24 cellular contexts compared by ENCODE assay signal in the genomic region with DNA sequence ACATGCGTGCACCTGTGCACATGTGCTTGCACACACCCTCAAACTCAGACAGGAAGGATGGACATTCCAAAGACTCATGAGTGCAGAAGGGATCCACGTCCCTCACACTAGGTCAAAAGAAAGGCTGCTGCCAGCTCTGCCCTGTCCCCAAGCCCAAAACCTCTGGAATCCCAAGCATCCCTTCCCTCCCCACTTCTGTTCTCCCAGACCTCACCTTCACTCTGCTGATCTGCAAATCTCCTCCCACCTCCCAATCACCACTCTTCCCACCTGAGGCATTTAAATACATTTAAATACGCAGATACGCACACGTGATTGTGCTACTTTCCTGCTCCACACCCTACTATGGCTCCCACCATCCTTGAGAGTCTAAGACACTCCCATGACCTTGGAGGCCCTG.
"Had no signal": no experiment of that assay in that cellular context is flagged by ENCODE, and none has a peak within 500 bp of the region (broad histone marks: within the 10 kb centered on the region; RNA-seq: fewer than 3 reads in every experiment).

No MANE protein-coding gene starts in this region.

- H3K4me3 Mint-ChIP-seq: activated CD8-positive, alpha-beta T cell treated with anti-CD3 and anti-CD28 coated beads, Interleukin-2, amount 10 ng/mL, durations not matched to agents 7 days and 5 days; activated naive CD4-positive, alpha-beta T cell treated with anti-CD3 and anti-CD28 coated beads, Interleukin-2, amount 50 U/mL, for 24 hours; activated T-helper 1 cell treated with anti-CD3 and anti-CD28 coated beads, Interleukin-12 subunit alpha, Interleukin-12 subunit beta, Interleukin-2, Interleukin-4 antibody, amounts not matched to agents 30 ng/mL and 10 ng/mL and 1 ng/mL, durations not matched to agents 14 hours and 24 hours and 36 hours; natural killer cell; stimulated activated naive B cell treated with anti-CD40 and anti-IgM and Interleukin-4, amounts not matched to agents 10 μg/mL and 1 μg/mL and 100 μg/mL, for 72 hours; type B pancreatic cell had no signal

- H3K4me1 ChIP-seq: gastrocnemius medialis, left lung, right lobe of liver, testis had no signal

- H3K4me3 ChIP-seq: gastrocnemius medialis, heart left ventricle, left lung, lung, ovary, right lobe of liver, skin epidermis, testis had no signal

- H3K27me3 Mint-ChIP-seq: activated naive CD4-positive, alpha-beta T cell treated with anti-CD3 and anti-CD28 coated beads, Interleukin-2, amount 50 U/mL, for 24 hours; stimulated activated naive B cell treated with anti-CD40 and anti-IgM and Interleukin-4, amounts not matched to agents 10 μg/mL and 1 μg/mL and 100 μg/mL, for 72 hours; type B pancreatic cell had no signal

- H3K9ac ChIP-seq: SK-N-SH had no signal

- H3K27me3 ChIP-seq: brain microvascular endothelial cell, gastrocnemius medialis, heart left ventricle, left lung, neutrophil, ovary, right lobe of liver, testis had no signal

- H3K27ac ChIP-seq: brain microvascular endothelial cell, gastrocnemius medialis, heart left ventricle, left lung, neutrophil, ovary, right lobe of liver, skin epidermis, testis had no signal

- H3K9me3 Mint-ChIP-seq: activated naive CD4-positive, alpha-beta T cell treated with anti-CD3 and anti-CD28 coated beads, Interleukin-2, amount 50 U/mL, for 24 hours; type B pancreatic cell had no signal

- DNase-seq: activated CD4-positive, alpha-beta T cell treated with anti-CD3 and anti-CD28 coated beads, Interleukin-2, amount 50 U/mL, for 1 hour; activated CD8-positive, alpha-beta T cell treated with anti-CD3 and anti-CD28 coated beads, Interleukin-2, amount 10 ng/mL, durations not matched to agents 7 days and 5 days; aorta; brain microvascular endothelial cell; caudate nucleus; dermis blood vessel endothelial cell; effector CD8-positive, alpha-beta T cell; gastrocnemius medialis; heart left ventricle; kidney glomerular epithelial cell; left lung; natural killer cell; ovary; right lobe of liver; SK-N-SH; stimulated activated naive B cell treated with anti-CD40 and anti-IgM and Interleukin-4, amounts not matched to agents 10 μg/mL and 1 μg/mL and 100 μg/mL, for 72 hours; T-helper 2 cell; testis had no signal

- H3K36me3 Mint-ChIP-seq: activated naive CD4-positive, alpha-beta T cell treated with anti-CD3 and anti-CD28 coated beads, Interleukin-2, amount 50 U/mL, for 24 hours; natural killer cell; stimulated activated naive B cell treated with anti-CD40 and anti-IgM and Interleukin-4, amounts not matched to agents 10 μg/mL and 1 μg/mL and 100 μg/mL, for 72 hours; type B pancreatic cell had no signal

- H3K9me3 ChIP-seq: gastrocnemius medialis, heart left ventricle, left lung, neutrophil, ovary, right lobe of liver, SK-N-SH, testis had no signal

- H3K36me3 ChIP-seq: brain microvascular endothelial cell, gastrocnemius medialis, heart left ventricle, left lung, neutrophil, ovary, right lobe of liver had no signal

- H3K27ac Mint-ChIP-seq: activated CD8-positive, alpha-beta T cell treated with anti-CD3 and anti-CD28 coated beads, Interleukin-2, amount 10 ng/mL, durations not matched to agents 7 days and 5 days; activated naive CD4-positive, alpha-beta T cell treated with anti-CD3 and anti-CD28 coated beads, Interleukin-2, amount 50 U/mL, for 24 hours; activated T-helper 1 cell treated with anti-CD3 and anti-CD28 coated beads, Interleukin-12 subunit alpha, Interleukin-12 subunit beta, Interleukin-2, Interleukin-4 antibody, amounts not matched to agents 30 ng/mL and 10 ng/mL and 1 ng/mL, durations not matched to agents 14 hours and 24 hours and 36 hours; stimulated activated naive B cell treated with anti-CD40 and anti-IgM and Interleukin-4, amounts not matched to agents 10 μg/mL and 1 μg/mL and 100 μg/mL, for 72 hours; type B pancreatic cell had no signal
